ENCODE assay signal across 16 cellular contexts in genomic region chr1:225825606-225826005, GRCh38. TPM values are rescaled to one million over a fixed set of nuclear protein-coding genes. Genes with fewer than 3 reads are reported as not detected.
DNase-seq lines count a peak whose midpoint lies in the region; ATAC-seq and TF ChIP-seq lines count a peak whose summit lies in the region.
"Had no signal": no experiment of that assay in that cellular context is flagged by ENCODE, and none has a peak within 500 bp of the region (broad histone marks: within the 10 kb centered on the region; RNA-seq: fewer than 3 reads in every experiment).

No MANE protein-coding gene starts in this region.

- peak overlapping the region; percentile 52 for H3K4me3 Mint-ChIP-seq in type B pancreatic cell
- H3K4me3 Mint-ChIP-seq: activated CD4-positive, alpha-beta memory T cell treated with anti-CD3 and anti-CD28 coated beads for 36 hours; natural killer cell had no signal

- H3K9me3 ChIP-seq in MM.1S (replicated peaks; ENCODE audit: insufficient read depth, low read length) = no peaks in the 10 kb centered on the region

- H3K9me2 ChIP-seq in MM.1S (replicated peaks; ENCODE audit: insufficient read depth, low read length) = no peaks in the 10 kb centered on the region

- no peak overlapping the region for H3K4me3 ChIP-seq in MM.1S (ENCODE audit: low read length)
- H3K4me3 ChIP-seq: GM12878 had no signal

- no peak overlapping the region for H3K9ac ChIP-seq in MM.1S (ENCODE audit: low read length)

- H3K27me3 ChIP-seq in MM.1S (replicated peaks; ENCODE audit: insufficient read depth, low read length) = no peaks in the 10 kb centered on the region

- TF ChIP-seq CTCF in type B pancreatic cell (conservative IDR thresholded peaks at IDR 0.05) = no peak
- no peak for TF ChIP-seq CTCF in MM.1S (IDR thresholded peaks at IDR 0.05; ENCODE audit: low read length)

- DNase-seq in activated effector memory CD4-positive, alpha-beta T cell treated with anti-CD3 and anti-CD28 coated beads, Interleukin-2, amount 50 U/mL, for 16 hours = peak; percentile 3
- DNase-seq in activated effector memory CD4-positive, alpha-beta T cell treated with Interleukin-2 at 50 U/mL for 16 hours = no peak
- DNase-seq in amniotic epithelial cell (ENCODE audit: low read depth) (peak; percentile 30), medulla oblongata (ENCODE audit: extremely low spot score) (peak; percentile 48), type B pancreatic cell (ENCODE audit: extremely low spot score, unreplicated experiment) (no peak), MM.1S (no peak), T1000 (lab: John Stamatoyannopoulos, UW) (no peak)
- DNase-seq: activated CD4-positive, alpha-beta memory T cell treated with anti-CD3 and anti-CD28 coated beads for 36 hours; activated naive CD4-positive, alpha-beta T cell treated with Interleukin-2 at 50 U/mL for 16 hours; cerebellar nuclear complex; DND-41; HCEC 1CT; natural killer cell; NCI-H1436 had no signal

- peaks cover 3% of the 10 kb centered on the region for H3K36me3 Mint-ChIP-seq in type B pancreatic cell
- H3K36me3 Mint-ChIP-seq: activated CD4-positive, alpha-beta memory T cell treated with anti-CD3 and anti-CD28 coated beads for 36 hours; natural killer cell had no signal

- no peaks in the 10 kb centered on the region for H3K27me3 Mint-ChIP-seq in type B pancreatic cell
- H3K27me3 Mint-ChIP-seq: activated CD4-positive, alpha-beta memory T cell treated with anti-CD3 and anti-CD28 coated beads for 36 hours had no signal

- H3K4me2 ChIP-seq in MM.1S (ENCODE audit: low read depth, low read length) = no peak overlapping the region

- H3F3A ChIP-seq in MM.1S (ENCODE audit: insufficient read depth, low read length) = no peaks in the 10 kb centered on the region

- H3K27ac Mint-ChIP-seq in type B pancreatic cell = no peak overlapping the region
- H3K27ac Mint-ChIP-seq: activated CD4-positive, alpha-beta memory T cell treated with anti-CD3 and anti-CD28 coated beads for 36 hours; natural killer cell had no signal

- H3K9me3 Mint-ChIP-seq in type B pancreatic cell = no peaks in the 10 kb centered on the region
- H3K9me3 Mint-ChIP-seq: activated CD4-positive, alpha-beta memory T cell treated with anti-CD3 and anti-CD28 coated beads for 36 hours; natural killer cell had no signal

- no peak for ATAC-seq in HG02870 (IDR thresholded peaks at IDR 0.05; ENCODE audit: unreplicated experiment)
- ATAC-seq: GM12878, natural killer cell had no signal

- peaks cover 25% of the 10 kb centered on the region for H3K4me1 Mint-ChIP-seq in type B pancreatic cell (ENCODE audit: unreplicated experiment)
- H3K4me1 Mint-ChIP-seq: natural killer cell had no signal

- H3K36me3 ChIP-seq in MM.1S (replicated peaks; ENCODE audit: insufficient read depth, low read length) = no peaks in the 10 kb centered on the region

- no peak overlapping the region for H2AFZ ChIP-seq in MM.1S (ENCODE audit: low read length)

- no peaks in the 10 kb centered on the region for H3K4me1 ChIP-seq in MM.1S (ENCODE audit: low read length)

- H3K27ac ChIP-seq in MM.1S (ENCODE audit: low read length) = no peak overlapping the region

- no peaks in the 10 kb centered on the region for H3K79me2 ChIP-seq in MM.1S (ENCODE audit: low read length)

- no peaks in the 10 kb centered on the region for H4K20me1 ChIP-seq in MM.1S (ENCODE audit: insufficient read depth, low read length)

RNA-seq across cellular contexts. Expression of gene EPHX1, which starts 15.7 kb away (rescaled TPM):
- total RNA-seq in type B pancreatic cell (ENCODE audit: low replicate concordance) = 65.2 and 86.1 TPM in 2 replicates

RNA-seq across cellular contexts. Expression of gene SRP9, which starts 48.0 kb away (rescaled TPM):
- 263 and 313 TPM in 2 replicates for total RNA-seq in type B pancreatic cell (ENCODE audit: low replicate concordance)

RNA-seq across cellular contexts. Expression of gene TMEM63A, which starts 56.6 kb away (rescaled TPM):
- 63.3 and 78.0 TPM in 2 replicates for total RNA-seq in type B pancreatic cell (ENCODE audit: low replicate concordance)

Comparison
In these comparisons a context has a peak if more than half of its experiments do, and no peak if none do; other contexts are left out.
1. DNase-seq: peak in activated effector memory CD4-positive, alpha-beta T cell treated with anti-CD3 and anti-CD28 coated beads, Interleukin-2, amount 50 U/mL, for 16 hours (single experiment), amniotic epithelial cell (single experiment) and medulla oblongata (single experiment); none in activated effector memory CD4-positive, alpha-beta T cell treated with Interleukin-2 at 50 U/mL for 16 hours (single experiment), type B pancreatic cell (single experiment), MM.1S (single experiment) and T1000 (single experiment).